ENCODE assay signal across 29 cellular contexts in the genomic region with DNA sequence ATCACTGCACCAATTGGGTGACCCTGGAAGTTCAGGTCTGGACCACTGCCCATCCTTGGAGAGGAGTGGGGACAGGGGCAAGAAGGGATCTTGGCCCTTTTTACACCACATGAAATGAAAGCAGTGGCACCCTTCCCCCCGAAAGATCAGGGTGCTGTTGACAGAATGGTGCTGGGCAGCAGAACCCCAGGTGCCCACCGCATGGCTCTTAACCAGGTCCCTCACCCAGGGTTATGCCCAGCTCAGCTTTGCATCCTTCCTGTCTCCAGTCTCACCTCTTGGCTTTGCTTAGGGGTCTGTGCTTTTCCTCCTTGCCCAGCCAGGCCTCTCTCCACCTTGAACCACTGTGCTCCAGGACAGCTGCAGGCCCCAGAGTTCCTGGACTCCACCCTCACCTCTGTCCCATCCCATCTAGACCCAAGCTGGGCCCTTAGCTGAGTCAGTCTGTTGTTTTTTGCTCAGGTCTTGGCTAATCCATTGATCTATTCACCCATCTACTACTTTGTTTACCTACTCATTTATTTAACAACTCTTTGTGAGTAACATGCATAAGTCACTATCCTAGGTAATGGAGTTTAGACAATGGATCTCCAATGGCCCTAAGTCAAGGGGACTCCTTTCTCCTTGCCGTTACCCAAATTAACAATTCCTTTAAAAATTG.
"Had no signal": no experiment of that assay in that cellular context is flagged by ENCODE, and none has a peak within 500 bp of the region (broad histone marks: within the 10 kb centered on the region; RNA-seq: fewer than 3 reads in every experiment).

No MANE protein-coding gene starts in this region.

- H3K27ac Mint-ChIP-seq: activated B cell treated with CpG ODN at 0.5 μM for 24 hours; activated CD4-positive, alpha-beta memory T cell treated with anti-CD3 and anti-CD28 coated beads for 36 hours; activated CD4-positive, alpha-beta T cell treated with anti-CD3 and anti-CD28 coated beads, Interleukin-2, amount 10 ng/mL, durations not matched to agents 7 days and 5 days; activated naive CD4-positive, alpha-beta T cell treated with anti-CD3 and anti-CD28 coated beads, Interleukin-2, amount 50 U/mL, for 72 hours; activated naive CD8-positive, alpha-beta T cell treated with anti-CD3 and anti-CD28 coated beads, Interleukin-2, amount 50 U/mL, for 24 hours; activated T-cell treated with anti-CD3 and anti-CD28 coated beads, Interleukin-2, amount 50 U/mL, for 24 hours; activated T-helper 1 cell treated with anti-CD3 and anti-CD28 coated beads, Interleukin-12 subunit alpha, Interleukin-12 subunit beta, Interleukin-2, Interleukin-4 antibody, amounts not matched to agents 30 ng/mL and 10 ng/mL and 1 ng/mL, durations not matched to agents 14 hours and 24 hours and 36 hours had no signal

- H3K36me3 ChIP-seq: ascending aorta, Peyer's patch had no signal

- H3K4me1 Mint-ChIP-seq: activated B cell treated with CpG ODN at 0.5 μM for 24 hours; activated CD4-positive, alpha-beta T cell treated with anti-CD3 and anti-CD28 coated beads, Interleukin-2, amount 10 ng/mL, durations not matched to agents 7 days and 5 days; activated naive CD8-positive, alpha-beta T cell treated with anti-CD3 and anti-CD28 coated beads, Interleukin-2, amount 50 U/mL, for 24 hours had no signal

- H3K27me3 Mint-ChIP-seq: activated CD4-positive, alpha-beta memory T cell treated with anti-CD3 and anti-CD28 coated beads for 36 hours had no signal

- ATAC-seq: activated naive CD4-positive, alpha-beta T cell treated with anti-CD3 and anti-CD28 coated beads, Interleukin-2, amount 50 U/mL, for 72 hours; activated naive CD8-positive, alpha-beta T cell treated with anti-CD3 and anti-CD28 coated beads, Interleukin-2, amount 50 U/mL, for 24 hours; body of pancreas had no signal

- H3K4me3 Mint-ChIP-seq: activated B cell treated with CpG ODN at 0.5 μM for 24 hours; activated CD4-positive, alpha-beta memory T cell treated with anti-CD3 and anti-CD28 coated beads for 36 hours; activated CD4-positive, alpha-beta T cell treated with anti-CD3 and anti-CD28 coated beads, Interleukin-2, amount 10 ng/mL, durations not matched to agents 7 days and 5 days; activated naive CD8-positive, alpha-beta T cell treated with anti-CD3 and anti-CD28 coated beads, Interleukin-2, amount 50 U/mL, for 24 hours; activated T-cell treated with anti-CD3 and anti-CD28 coated beads, Interleukin-2, amount 50 U/mL, for 24 hours; activated T-helper 1 cell treated with anti-CD3 and anti-CD28 coated beads, Interleukin-12 subunit alpha, Interleukin-12 subunit beta, Interleukin-2, Interleukin-4 antibody, amounts not matched to agents 30 ng/mL and 10 ng/mL and 1 ng/mL, durations not matched to agents 14 hours and 24 hours and 36 hours had no signal

- H3K4me3 ChIP-seq: ascending aorta, body of pancreas, Peyer's patch had no signal

- H3K4me1 ChIP-seq: ascending aorta, body of pancreas, Peyer's patch had no signal

- H3K27ac ChIP-seq: ascending aorta, body of pancreas, Peyer's patch, RWPE1 had no signal

- H3K27me3 ChIP-seq: ascending aorta, body of pancreas, Peyer's patch had no signal

- DNase-seq: activated B cell treated with CpG ODN at 0.5 μM for 24 hours; activated CD4-positive, alpha-beta memory T cell treated with anti-CD3 and anti-CD28 coated beads for 36 hours; activated CD4-positive, alpha-beta T cell treated with anti-CD3 and anti-CD28 coated beads, Interleukin-2, amount 10 ng/mL, durations not matched to agents 7 days and 5 days; activated effector memory CD4-positive, alpha-beta T cell treated with anti-CD3 and anti-CD28 coated beads, Interleukin-2, amount 50 U/mL, for 16 hours; activated naive CD4-positive, alpha-beta T cell treated with Interleukin-2 at 50 U/mL for 16 hours; activated naive CD8-positive, alpha-beta T cell treated with anti-CD3 and anti-CD28 coated beads, Interleukin-2, amount 50 U/mL, for 24 hours; activated T-cell treated with anti-CD3 and anti-CD28 coated beads, Interleukin-2, amount 50 U/mL, for 24 hours; amniotic stem cell; body of pancreas; IMR-90; KG1; NCI-H1048; NCI-H1417; NCI-H1930; NCI-H2107; NCI-H2171 treated with DMSO at 0.1 percent for 48 hours; NCI-H345; NCI-H510A; NCI-H526 treated with DMSO at 0.1 percent for 48 hours; NK-92 treated with Interleukin-12 subunit alpha and Interleukin-12 subunit beta, amount 100 ng/mL, for 24 hours; OCI-M1; Peyer's patch; SHP77; T-helper 2 cell; T1000 had no signal
